ENCODE assay signal across 1 cellular context in the genomic region with DNA sequence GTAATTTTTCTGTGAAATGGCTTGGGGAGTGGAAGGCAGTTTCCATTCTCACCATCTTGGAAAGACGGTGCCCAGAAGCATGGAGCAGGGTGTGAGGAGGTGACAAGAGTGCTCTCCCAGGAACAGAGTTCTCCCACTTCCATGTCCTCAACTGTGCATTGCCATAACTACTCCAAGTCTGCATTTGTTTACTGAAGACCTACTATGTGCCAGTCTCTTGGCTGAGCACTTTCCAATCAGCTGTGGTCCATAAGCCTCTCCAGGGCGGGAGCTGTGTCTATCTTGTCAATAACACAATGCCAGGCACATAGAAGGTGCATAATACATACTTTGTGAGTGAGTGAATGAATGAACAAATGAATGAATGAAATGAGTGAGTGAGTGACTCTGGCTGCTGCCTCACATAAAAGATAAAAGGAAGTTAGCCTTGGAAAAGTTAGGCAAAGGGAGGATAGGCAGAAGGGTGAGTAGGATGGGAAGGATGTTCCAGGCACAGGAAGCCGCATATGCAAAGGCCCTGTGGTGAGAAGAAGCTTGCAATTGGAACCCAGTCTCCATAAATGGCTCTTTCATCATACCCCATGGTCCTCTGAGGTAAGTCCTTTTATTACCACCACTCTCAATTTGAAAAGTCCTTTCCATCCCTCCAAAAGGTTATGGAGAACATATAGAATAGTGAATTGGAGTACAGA.
A peak's percentile ranks its signal among the peaks of the same experiment; 100 is the strongest.
TF ChIP-seq lines count a peak whose summit lies in the region.

No MANE protein-coding gene starts in this region.

TF ChIP-seq in H1, 55 proteins besides CTCF, POLR2A, EP300 and RAD21:
- TF ChIP-seq KDM1A (IDR thresholded peaks at IDR 0.05; ENCODE audit: borderline replicate concordance, low read length) (peak; percentile 45; the same call in 1 of the 2 replicates), SAP30 (IDR thresholded peaks at IDR 0.05; ENCODE audit: insufficient read depth, insufficient replicate concordance, low read length) (no peak)
